ENCODE assay signal across 13 cellular contexts in the genomic region with DNA sequence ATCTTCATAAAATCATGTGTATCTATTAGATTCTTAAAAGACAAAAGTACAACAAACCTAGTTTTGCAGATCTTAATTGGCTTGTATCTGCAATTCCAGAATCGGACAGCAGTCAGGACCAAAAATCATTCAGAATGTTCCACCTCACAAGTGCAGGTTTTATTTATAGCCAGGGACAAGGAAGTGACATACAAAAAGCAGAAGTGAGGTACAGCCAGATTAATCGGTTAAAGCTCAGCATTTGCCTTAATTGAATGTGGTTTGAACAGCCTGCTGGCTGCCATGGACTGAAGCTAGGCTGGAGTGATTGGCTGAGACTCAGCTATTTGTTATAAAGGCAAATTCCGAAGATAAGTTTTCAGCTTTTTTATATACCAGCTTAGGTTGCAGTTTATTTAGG.
A peak's percentile ranks its signal among the peaks of the same experiment; 100 is the strongest.
DNase-seq lines count a peak whose midpoint lies in the region; ATAC-seq and TF ChIP-seq lines count a peak whose summit lies in the region.
"Had no signal": no experiment of that assay in that cellular context is flagged by ENCODE, and none has a peak within 500 bp of the region (broad histone marks: within the 10 kb centered on the region; RNA-seq: fewer than 3 reads in every experiment).

No MANE protein-coding gene starts in this region.

- no peaks in the 10 kb centered on the region for H3K4me1 ChIP-seq in sigmoid colon
- H3K4me1 ChIP-seq: BE2C, tibial nerve had no signal

- H3K36me3 ChIP-seq in sigmoid colon = no peaks in the 10 kb centered on the region
- H3K36me3 ChIP-seq: BE2C, spleen, tibial nerve had no signal

- H3K9me3 ChIP-seq in sigmoid colon = no peaks in the 10 kb centered on the region
- H3K9me3 ChIP-seq: BE2C, spleen, tibial nerve had no signal

- no peak overlapping the region for H3K4me3 ChIP-seq in sigmoid colon
- H3K4me3 ChIP-seq: spleen, tibial nerve had no signal

- ATAC-seq in GM18502 (IDR thresholded peaks at IDR 0.05; ENCODE audit: poor library complexity, unreplicated experiment) (peak; percentile 93), GM21447 (IDR thresholded peaks at IDR 0.05; ENCODE audit: unreplicated experiment) (peak; percentile 81), HG03196 (IDR thresholded peaks at IDR 0.05; ENCODE audit: unreplicated experiment) (peak; percentile 87)

- 31 to 43% methylated on average over 3 of the region's 3 CpGs for WGBS in sigmoid colon, 2 donors

- no peak for TF ChIP-seq CTCF in sigmoid colon (IDR thresholded peaks at IDR 0.05)

- DNase-seq in SKM-1 (lab: John Stamatoyannopoulos, UW; ENCODE audit: unreplicated experiment) (peak; percentile 48), caudate nucleus (lab: John Stamatoyannopoulos, UW) (no peak), sigmoid colon (no peak), ecto neural progenitor cell (ENCODE audit: low spot score) (no peak)
- no peak for DNase-seq in stimulated activated CD4-positive, alpha-beta T cell treated with anti-CD3 and anti-CD28 coated beads, Interleukin-2, amount 100 ng/mL, for 48 hours
- DNase-seq: activated naive CD8-positive, alpha-beta T cell treated with anti-CD3 and anti-CD28 coated beads, Interleukin-2, amount 10 ng/mL, durations not matched to agents 7 days and 5 days; BE2C; NCI-H1694 treated with DMSO at 0.1 percent for 48 hours; spleen had no signal

- H3K27ac ChIP-seq in caudate nucleus (ENCODE audit: low read depth, low read length) = no peak overlapping the region
- no peak overlapping the region for H3K27ac ChIP-seq in sigmoid colon
- H3K27ac ChIP-seq: spleen, tibial nerve had no signal

- TF ChIP-seq POLR2A in sigmoid colon (IDR thresholded peaks at IDR 0.05) = no peak

- no peak for TF ChIP-seq EP300 in sigmoid colon (IDR thresholded peaks at IDR 0.05)

- no peaks in the 10 kb centered on the region for H3K27me3 ChIP-seq in sigmoid colon
- H3K27me3 ChIP-seq: BE2C, spleen, tibial nerve had no signal

- intact Hi-C loops in sigmoid colon (cut with DNase I) = no loop called here
